Comparison of ENCODE assay signal across 12 cellular contexts in genomic region chr18:7084766-7085080, GRCh38. TPM values are rescaled to one million over a fixed set of nuclear protein-coding genes. Genes with fewer than 3 reads are reported as not detected.
DNase-seq lines count a peak whose midpoint lies in the region; ATAC-seq and TF ChIP-seq lines count a peak whose summit lies in the region.
"Had no signal": no experiment of that assay in that cellular context is flagged by ENCODE, and none has a peak within 500 bp of the region (broad histone marks: within the 10 kb centered on the region; RNA-seq: fewer than 3 reads in every experiment).

No MANE protein-coding gene starts in this region.

- H3K27ac ChIP-seq in body of pancreas = no peak overlapping the region

- TF ChIP-seq CTCF in fibroblast of villous mesenchyme (IDR thresholded peaks at IDR 0.05; ENCODE audit: insufficient read depth, low read depth, low read length) = no peak
- TF ChIP-seq CTCF in retinal pigment epithelial cell (conservative IDR thresholded peaks at IDR 0.05; ENCODE audit: low read depth, low read length) = no peak
- TF ChIP-seq CTCF in body of pancreas (IDR thresholded peaks at IDR 0.05) = no peak

- peak; percentile 61 for DNase-seq in AG20443 (ENCODE audit: low spot score)
- peak; percentile 30 for DNase-seq in amniotic stem cell (lab: John Stamatoyannopoulos, UW)
- peak; percentile 85 for DNase-seq in fibroblast of villous mesenchyme (ENCODE audit: low read depth)
- DNase-seq in retinal pigment epithelial cell (ENCODE audit: low read depth) = peak; percentile 55
- DNase-seq in NCI-H1436 treated with DMSO at 0.1 percent for 48 hours (lab: John Stamatoyannopoulos, UW) = no peak
- DNase-seq in body of pancreas = no peak
- DNase-seq: activated B cell treated with CpG ODN at 0.5 μM for 24 hours, NCI-H1048, NCI-H524 treated with DMSO at 0.1 percent for 48 hours, SHP77 treated with DMSO at 0.1 percent for 48 hours had no signal

- intact Hi-C loops in body of pancreas (cut with DNase I) = no loop called here

- H3K27me3 ChIP-seq in body of pancreas = no peaks in the 10 kb centered on the region

- H3K4me3 ChIP-seq in fibroblast of villous mesenchyme (ENCODE audit: low read depth, low read length) (no peak overlapping the region), retinal pigment epithelial cell (ENCODE audit: low read length) (no peak overlapping the region), body of pancreas (no peak overlapping the region)

- no peaks in the 10 kb centered on the region for H3K36me3 ChIP-seq in body of pancreas (replicated peaks in 1 of 2; ENCODE audit: insufficient read depth in 1 of 2, low read depth in 2 of 2)

- ATAC-seq in GM19324 (IDR thresholded peaks at IDR 0.05; ENCODE audit: low FRiP score, unreplicated experiment) = no peak
- ATAC-seq in body of pancreas = no peak
- ATAC-seq in GM18909 (IDR thresholded peaks at IDR 0.05; ENCODE audit: poor library complexity, unreplicated experiment) = no peak

- no peaks in the 10 kb centered on the region for H3K9me3 ChIP-seq in body of pancreas

- no peaks in the 10 kb centered on the region for H3K4me1 ChIP-seq in body of pancreas

- TF ChIP-seq POLR2A in body of pancreas (IDR thresholded peaks at IDR 0.05) = no peak

RNA-seq across cellular contexts. Expression of gene LAMA1, which starts 32.9 kb away (rescaled TPM):
- total RNA-seq in fibroblast of villous mesenchyme (14.5 and 20.7 TPM in 2 replicates), body of pancreas (1 to 10 TPM in 1 of 2 donors, under 1 TPM in 1; 0.99 to 3.4 TPM)
- total RNA-seq: activated B cell treated with CpG ODN at 0.5 μM for 24 hours had no signal

Comparison
In these comparisons a context has a peak if more than half of its experiments do, and no peak if none do; other contexts are left out.
1. DNase-seq: peak in AG20443 (single experiment), amniotic stem cell (single experiment), fibroblast of villous mesenchyme (single experiment) and retinal pigment epithelial cell (single experiment); none in NCI-H1436 treated with DMSO at 0.1 percent for 48 hours (single experiment) and body of pancreas (0 of 4).